1 cellular context compared by ENCODE assay signal in genomic region chr19:32833388-32833787, GRCh38. TPM values are rescaled to one million over a fixed set of nuclear protein-coding genes. Genes with fewer than 3 reads are reported as not detected.
"Had no signal": no experiment of that assay in that cellular context is flagged by ENCODE, and none has a peak within 500 bp of the region (broad histone marks: within the 10 kb centered on the region; RNA-seq: fewer than 3 reads in every experiment).

No MANE protein-coding gene starts in this region.

RNA-seq across cellular contexts. Expression of gene SLC7A9, which starts 36.2 kb away (rescaled TPM):
- total RNA-seq: vagina had no signal
